In the genomic region with DNA sequence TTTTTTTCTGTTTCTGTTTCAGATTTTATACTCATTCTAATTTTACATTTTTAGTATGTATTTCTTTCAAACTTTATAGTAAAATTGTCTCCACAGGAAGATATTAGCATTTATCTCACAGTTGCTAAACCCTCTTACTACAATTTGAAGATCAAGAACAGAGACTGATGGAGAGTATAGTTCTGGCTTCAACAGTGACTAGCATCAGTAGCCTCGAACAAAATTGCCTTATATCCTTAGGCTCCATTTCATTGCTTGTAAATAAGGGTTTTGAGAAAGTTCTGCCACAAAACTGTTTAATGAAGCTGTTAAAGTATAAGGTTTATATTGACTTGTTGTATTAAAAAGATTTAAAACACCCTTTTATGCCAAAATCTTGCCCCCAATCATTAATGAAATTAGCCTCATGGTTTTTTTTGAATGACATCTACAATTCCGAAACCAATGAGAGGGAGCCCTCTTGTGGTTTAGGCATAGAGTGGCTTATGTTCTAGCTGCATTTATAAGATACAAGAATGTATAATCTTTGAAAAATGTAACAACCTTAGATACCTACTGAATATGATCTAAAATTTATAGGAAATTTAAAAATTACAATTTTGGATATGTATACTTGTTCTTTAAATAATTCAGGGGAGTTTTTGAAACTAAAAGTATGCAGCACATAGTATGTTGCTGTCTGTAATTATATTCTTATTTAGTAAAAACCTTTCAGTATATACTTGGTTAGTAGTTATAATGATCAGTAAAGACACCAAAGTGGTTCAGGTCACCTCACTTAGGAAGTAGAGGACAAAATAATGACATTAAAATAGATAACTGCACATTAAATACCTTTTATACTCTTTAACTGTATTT, we compare ENCODE assay signal across 8 cellular contexts.
A peak's percentile ranks its signal among the peaks of the same experiment; 100 is the strongest.
DNase-seq lines count a peak whose midpoint lies in the region; ATAC-seq and TF ChIP-seq lines count a peak whose summit lies in the region.

No MANE protein-coding gene starts in this region.

- DNase-seq in AG08396 (ENCODE audit: low spot score) (peak; percentile 12), GM13976 (ENCODE audit: low spot score) (peak; percentile 27), NCI-H510A treated with DMSO at 0.1 percent for 48 hours (lab: John Stamatoyannopoulos, UW) (peak; percentile 44), cerebellar cortex (ENCODE audit: low spot score) (peak; percentile 14), medulla oblongata (ENCODE audit: extremely low spot score) (peak; percentile 66), NCI-H187 treated with DMSO at 0.1 percent for 48 hours (lab: John Stamatoyannopoulos, UW) (no peak)

- TF ChIP-seq CTCF in GM13976 (IDR thresholded peaks at IDR 0.05; ENCODE audit: borderline replicate concordance, control extremely low read depth, extremely low read depth, insufficient read depth, missing control alignments): peak; percentile 54

- in situ Hi-C loops in GM13976 (cut with MboI; ENCODE audit: low sequenced_read_pairs, unreplicated experiment): loop anchor here (10.0 kb wide), 1 partner anchor 267 kb away; no protein-coding TSS in a partner anchor

- ATAC-seq in HG02970 (IDR thresholded peaks at IDR 0.05; ENCODE audit: low FRiP score, unreplicated experiment) (peak; percentile 54), GM19467 (IDR thresholded peaks at IDR 0.05; ENCODE audit: unreplicated experiment) (no peak)
